ENCODE assay signal across 22 cellular contexts in genomic region chr11:119739021-119739703, GRCh38. TPM values are rescaled to one million over a fixed set of nuclear protein-coding genes. Genes with fewer than 3 reads are reported as not detected.
DNase-seq lines count a peak whose midpoint lies in the region; ATAC-seq, FAIRE-seq and TF ChIP-seq lines count a peak whose summit lies in the region.
"Had no signal": no experiment of that assay in that cellular context is flagged by ENCODE, and none has a peak within 500 bp of the region (broad histone marks: within the 10 kb centered on the region; RNA-seq: fewer than 3 reads in every experiment).

No MANE protein-coding gene starts in this region.

- WGBS in H1 (ENCODE audit: extremely low coverage in 1 of 2, insufficient coverage in 1 of 2, insufficient read length in 1 of 2, insufficient replicate concordance in 2 of 2, low coverage in 1 of 2, low lambda C conversion rate in 2 of 2, missing lambda C conversion rate in 1 of 2), 2 experiments: 80% methylated on average over 8 of the region's 8 CpGs; no CpG with 5 or more reads in 1 of the 2 experiments

- no peak overlapping the region for H3K27ac ChIP-seq in H1 (ENCODE audit: low read depth, low read length)
- H3K27ac ChIP-seq in neural progenitor cell: no peak overlapping the region
- H3K27ac ChIP-seq: spleen had no signal

- no peak for DNase-seq in HEK293T (ENCODE audit: extremely low spot score)
- DNase-seq in NCI-H2081 treated with DMSO at 0.1 percent for 48 hours (lab: John Stamatoyannopoulos, UW): peak; percentile 40
- no peak for DNase-seq in H1 (ENCODE audit: low read depth in 1 of 2, low spot score in 2 of 2)
- DNase-seq in neural progenitor cell (ENCODE audit: low spot score): no peak
- no peak for DNase-seq in KBM-7
- no peak for DNase-seq in sciatic nerve (ENCODE audit: low spot score)
- DNase-seq in glomerular visceral epithelial cell (ENCODE audit: extremely low spot score): no peak
- DNase-seq: activated T-cell treated with anti-CD3 and anti-CD28 coated beads, Interleukin-2, amount 50 U/mL, for 72 hours; aorta; CD4-positive, CD25-positive, alpha-beta regulatory T cell; DMS 273 treated with DMSO at 0.1 percent for 48 hours; dorsolateral prefrontal cortex; HCEC 1CT; MM.1S; NCI-H187 treated with DMSO at 0.1 percent for 48 hours; NCI-H446 treated with DMSO at 0.1 percent for 48 hours; spleen; stimulated activated CD4-positive, alpha-beta T cell treated with anti-CD3 and anti-CD28 coated beads, Interleukin-4, amount 100 ng/mL, for 24 hours; stimulated activated naive CD8-positive, alpha-beta T cell treated with anti-CD3 and anti-CD28 coated beads, Interleukin-15, Interleukin-2, amounts not matched to agents 100 U/mL and 50 U/mL, for 24 hours had no signal

- no peak overlapping the region for H3K4ac ChIP-seq in H1 (replicated peaks; ENCODE audit: insufficient read length, low read depth, low read length)

- TF ChIP-seq RAD21 in H1 (IDR thresholded peaks at IDR 0.05 in 1 of 2, conservative IDR thresholded peaks at IDR 0.05 in 1 of 2; ENCODE audit: low read depth in 2 of 2, low read length in 2 of 2): no peak

- H2BK15ac ChIP-seq in H1 (ENCODE audit: low read length): peak overlapping the region; percentile 77; the same call in 1 of the 2 replicates

- TF ChIP-seq CTCF in H1 (IDR thresholded peaks at IDR 0.05; ENCODE audit: control extremely low read depth in 1 of 3, insufficient read depth in 1 of 3, low read depth in 1 of 3, low read length in 3 of 3) (no peak), neural progenitor cell (IDR thresholded peaks at IDR 0.05) (no peak)

- intact Hi-C loops in sciatic nerve (cut with DNase I): no loop called here

- no peak overlapping the region for H3K4me3 ChIP-seq in H1 (ENCODE audit: extremely low read depth in 1 of 4, insufficient read depth in 2 of 4, low read depth in 3 of 4, low read length in 4 of 4)
- H3K4me3 ChIP-seq in neural progenitor cell: no peak overlapping the region
- H3K4me3 ChIP-seq: dorsolateral prefrontal cortex, K562, spleen had no signal

- CTCF ChIA-PET in HEK293T (lab: Yijun Ruan, JAX) (interaction anchor here (0.6 to 2.0 kb wide), 6 partner anchors 10 to 274 kb away, joined by 3 to 8 read pairs (median 4); partner anchors contain the start of gene NECTIN1), H1 (lab: Charles Lee; ENCODE audit: partially characterized antibody) (interaction anchor here (0.6 to 3.6 kb wide), 17 partner anchors 9 to 357 kb away, joined by 3 to 17 read pairs (median 3); partner anchors contain the start of gene NECTIN1)

- H2AFZ ChIP-seq in H1 (ENCODE audit: low read length): no peak overlapping the region
- H2AFZ ChIP-seq in neural progenitor cell (replicated peaks): no peak overlapping the region

- no peak overlapping the region for H3K56ac ChIP-seq in H1 (replicated peaks; ENCODE audit: insufficient read length, low read depth, low read length)

- H2BK5ac ChIP-seq in H1 (ENCODE audit: low read depth, low read length): no peak overlapping the region

- no peak for TF ChIP-seq EP300 in H1 (IDR thresholded peaks at IDR 0.05; ENCODE audit: borderline replicate concordance in 1 of 2, low read depth in 2 of 2, low read length in 2 of 2)

- no peak for TF ChIP-seq POLR2A in H1 (IDR thresholded peaks at IDR 0.05; ENCODE audit: control extremely low read depth in 1 of 2, low read depth in 2 of 2, low read length in 2 of 2)

- no peak overlapping the region for H4K8ac ChIP-seq in H1 (ENCODE audit: extremely low read depth, insufficient read depth, low read length)

- no peak overlapping the region for H4K5ac ChIP-seq in H1 (ENCODE audit: insufficient read length, low read depth, low read length)

- in situ Hi-C loops in KBM-7 (cut with MboI; ENCODE audit: low pct_unique_long_range_greater_than_20kb, low sequenced_read_pairs): no loop called here

- H3K27me3 Mint-ChIP-seq in neural progenitor cell (ENCODE audit: insufficient read depth, low read depth): peaks cover 22% of the 10 kb centered on the region

- no peaks in the 10 kb centered on the region for H3K79me1 ChIP-seq in H1 (ENCODE audit: low read depth, low read length)

- H2BK20ac ChIP-seq in H1 (ENCODE audit: low read length): no peak overlapping the region

- no peak for FAIRE-seq in H1 (lab: Jason Lieb, UNC)
- FAIRE-seq: K562 had no signal

- no peak overlapping the region for H2BK12ac ChIP-seq in H1 (ENCODE audit: low read depth, low read length)

- H3K27me3 ChIP-seq in H1 (replicated peaks in 1 of 4; ENCODE audit: control insufficient read depth in 3 of 4, extremely low read depth in 1 of 4, insufficient read depth in 3 of 4, low read length in 3 of 4) (peaks cover 0 to 16% (median 12%) of the 10 kb centered on the region in 4 experiments; a peak in 6 of 7 replicates), neural progenitor cell (peaks cover 25% of the 10 kb centered on the region)

- H3K4me3 Mint-ChIP-seq in neural progenitor cell: no peak overlapping the region
- H3K4me3 Mint-ChIP-seq: activated T-cell treated with anti-CD3 and anti-CD28 coated beads, Interleukin-2, amount 50 U/mL, for 72 hours; CD4-positive, CD25-positive, alpha-beta regulatory T cell; central memory CD8-positive, alpha-beta T cell had no signal

- H3F3A ChIP-seq in neural progenitor cell (ENCODE audit: low read depth): peaks cover 12% of the 10 kb centered on the region

- H4K20me1 ChIP-seq in H1 (replicated peaks in 1 of 2; ENCODE audit: control insufficient read depth in 1 of 2, insufficient read depth in 2 of 2, low read length in 2 of 2): peaks cover 0 to 15% of the 10 kb centered on the region in 2 experiments
- H4K20me1 ChIP-seq in neural progenitor cell (ENCODE audit: low read depth): no peaks in the 10 kb centered on the region

- H3K27ac Mint-ChIP-seq in neural progenitor cell: peak overlapping the region; percentile 46
- H3K27ac Mint-ChIP-seq: activated naive CD4-positive, alpha-beta T cell treated with anti-CD3 and anti-CD28 coated beads, Interleukin-2, amount 50 U/mL, for 72 hours; activated T-cell treated with anti-CD3 and anti-CD28 coated beads, Interleukin-2, amount 50 U/mL, for 72 hours; CD4-positive, CD25-positive, alpha-beta regulatory T cell had no signal

- H3K18ac ChIP-seq in H1 (ENCODE audit: extremely low read depth, low read length): no peak overlapping the region

- POLR2A ChIA-PET in HEK293T (lab: Yijun Ruan, JAX) (no interaction called here), H1 (lab: Charles Lee; ENCODE audit: partially characterized antibody) (interaction anchor here (0.8 to 1.7 kb wide), 5 partner anchors 10 to 72 kb away, joined by 3 to 4 read pairs (median 3); partner anchors contain the start of gene NECTIN1)

- H3K4me1 Mint-ChIP-seq in neural progenitor cell: peaks cover 26% of the 10 kb centered on the region

- peaks cover 4 to 12% (median 10%) of the 10 kb centered on the region in 4 experiments for H3K4me1 ChIP-seq in H1 (replicated peaks in 1 of 4; ENCODE audit: control insufficient read depth in 3 of 4, insufficient read depth in 4 of 4, low read length in 3 of 4)
- peaks cover 5% of the 10 kb centered on the region for H3K4me1 ChIP-seq in neural progenitor cell

- H3K36me3 Mint-ChIP-seq in neural progenitor cell: no peaks in the 10 kb centered on the region
- H3K36me3 Mint-ChIP-seq: activated naive CD4-positive, alpha-beta T cell treated with anti-CD3 and anti-CD28 coated beads, Interleukin-2, amount 50 U/mL, for 72 hours; CD4-positive, CD25-positive, alpha-beta regulatory T cell had no signal

- ATAC-seq in sciatic nerve: no peak
- ATAC-seq: activated naive CD4-positive, alpha-beta T cell treated with anti-CD3 and anti-CD28 coated beads, Interleukin-2, amount 50 U/mL, for 72 hours; activated T-cell treated with anti-CD3 and anti-CD28 coated beads, Interleukin-2, amount 50 U/mL, for 72 hours; K562; stimulated activated naive CD8-positive, alpha-beta T cell treated with anti-CD3 and anti-CD28 coated beads, Interleukin-15, Interleukin-2, amounts not matched to agents 100 U/mL and 50 U/mL, for 24 hours had no signal

- H3K23ac ChIP-seq in H1 (ENCODE audit: insufficient read length): no peak overlapping the region

- no peak overlapping the region for H2BK120ac ChIP-seq in H1 (replicated peaks; ENCODE audit: low read depth, low read length)

- H3K23me2 ChIP-seq in H1 (ENCODE audit: low read depth, low read length): peaks cover 13% of the 10 kb centered on the region; the same call in 1 of the 2 replicates

- H3K9me3 ChIP-seq in H1 (ENCODE audit: insufficient read depth in 2 of 2, low read depth in 1 of 2, low read length in 1 of 2) (no peaks in the 10 kb centered on the region), neural progenitor cell (ENCODE audit: low read depth) (no peaks in the 10 kb centered on the region)
- H3K9me3 ChIP-seq: spleen had no signal

- no peak overlapping the region for H3K9ac ChIP-seq in H1 (replicated peaks in 1 of 4; ENCODE audit: extremely low read depth in 1 of 4, low read depth in 3 of 4, low read length in 3 of 4)
- no peak overlapping the region for H3K9ac ChIP-seq in neural progenitor cell

- H3K14ac ChIP-seq in H1 (ENCODE audit: insufficient read length): no peak overlapping the region

- H3K36me3 ChIP-seq in H1 (ENCODE audit: control insufficient read depth in 2 of 4, insufficient read depth in 4 of 4, low read length in 3 of 4) (no peaks in the 10 kb centered on the region), neural progenitor cell (no peaks in the 10 kb centered on the region)
- H3K36me3 ChIP-seq: spleen had no signal

- no peaks in the 10 kb centered on the region for H3K79me2 ChIP-seq in H1 (ENCODE audit: control insufficient read depth in 1 of 2, insufficient read depth in 2 of 2, low read length in 2 of 2)
- no peaks in the 10 kb centered on the region for H3K79me2 ChIP-seq in neural progenitor cell (ENCODE audit: low read depth)

- H3K4me2 ChIP-seq in H1 (ENCODE audit: insufficient read depth in 1 of 2, low read depth in 2 of 2, low read length in 2 of 2) (no peak overlapping the region), neural progenitor cell (no peak overlapping the region)

- H3K9me3 Mint-ChIP-seq in neural progenitor cell: no peaks in the 10 kb centered on the region
- H3K9me3 Mint-ChIP-seq: activated naive CD4-positive, alpha-beta T cell treated with anti-CD3 and anti-CD28 coated beads, Interleukin-2, amount 50 U/mL, for 72 hours; activated T-cell treated with anti-CD3 and anti-CD28 coated beads, Interleukin-2, amount 50 U/mL, for 72 hours; central memory CD8-positive, alpha-beta T cell had no signal

- H2AK5ac ChIP-seq in H1 (ENCODE audit: low read depth, low read length): no peak overlapping the region

- H4K91ac ChIP-seq in H1 (replicated peaks; ENCODE audit: insufficient read length, low read length): no peak overlapping the region

RNA-seq across cellular contexts. Expression of gene NECTIN1, which starts 10.2 kb away (rescaled TPM):
- 97.6 and 97.7 TPM in 2 replicates for total RNA-seq in H1 (2021; fragmentation: NEBNext Ultra II Directional; extraction: Animal tissue kit (Norgen Biotek cat#: 25700))
- 43.2 and 63.0 TPM in 2 replicates for polyA plus RNA-seq in H1 (2011; rRNA removed)
- polyA plus RNA-seq in H1 (2011; cell fraction: cytosol; rRNA removed): 43.8 TPM
- 74.6 TPM for polyA plus RNA-seq in H1 (2011; cell fraction: nucleus; rRNA removed)
- 69.0 to 102 TPM (median 89.4 TPM) in 4 replicates for polyA plus RNA-seq in H1 (2012, experiment 1 of 2)
- 73.5 TPM for polyA plus RNA-seq in H1 (2012, experiment 2 of 2)
- 93.0 TPM for polyA plus RNA-seq in H1 (2013, experiment 1 of 2)
- polyA plus RNA-seq in H1 (2013, experiment 2 of 2): 97.4 TPM
- 104 and 120 TPM in 2 replicates for polyA minus RNA-seq in H1 (2011; rRNA and poly(A)+ RNA removed)
- 68.6 TPM for polyA minus RNA-seq in H1 (2011; cell fraction: cytosol; rRNA and poly(A)+ RNA removed)
- 58.5 TPM for polyA minus RNA-seq in H1 (2011; cell fraction: nucleus; rRNA and poly(A)+ RNA removed)
- total RNA-seq in neural progenitor cell (ENCODE audit: low replicate concordance) (19.5 and 27.4 TPM in 2 replicates), sciatic nerve (32.3 TPM)
